Comparison of ENCODE assay signal across 2 cellular contexts in the genomic region with DNA sequence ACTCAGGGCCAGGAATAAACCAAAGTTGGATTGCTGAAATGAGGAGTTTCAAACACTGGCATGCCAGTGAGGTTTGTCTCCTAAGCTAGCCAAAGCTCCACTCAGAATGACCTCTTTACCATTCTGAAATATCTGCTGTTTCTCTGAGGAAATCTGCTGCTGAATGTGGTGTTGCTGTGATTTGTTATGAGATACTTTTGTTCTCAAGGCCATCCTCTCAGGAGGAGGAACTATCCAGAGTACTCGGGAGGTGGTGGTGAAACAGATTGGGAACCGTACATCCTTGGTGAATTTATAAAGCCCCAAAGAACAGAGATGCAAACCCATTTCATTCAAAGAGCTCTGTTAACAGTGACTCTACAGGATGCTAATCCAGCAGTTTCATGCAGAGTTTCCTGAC.
TF ChIP-seq lines count a peak whose summit lies in the region.

No MANE protein-coding gene starts in this region.

TF ChIP-seq in SK-N-SH, 30 proteins besides CTCF, POLR2A, EP300 and RAD21:
- peak; percentile 42; the same call in 1 of the 2 replicates for TF ChIP-seq REST (IDR thresholded peaks at IDR 0.05; ENCODE audit: low read depth, low read length)
- TF ChIP-seq, protein P1, sequence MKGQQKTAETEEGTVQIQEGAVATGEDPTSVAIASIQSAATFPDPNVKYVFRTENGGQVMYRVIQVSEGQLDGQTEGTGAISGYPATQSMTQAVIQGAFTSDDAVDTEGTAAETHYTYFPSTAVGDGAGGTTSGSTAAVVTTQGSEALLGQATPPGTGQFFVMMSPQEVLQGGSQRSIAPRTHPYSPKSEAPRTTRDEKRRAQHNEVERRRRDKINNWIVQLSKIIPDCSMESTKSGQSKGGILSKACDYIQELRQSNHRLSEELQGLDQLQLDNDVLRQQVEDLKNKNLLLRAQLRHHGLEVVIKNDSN (IDR thresholded peaks at IDR 0.05; ENCODE audit: borderline replicate concordance, low read depth), result no peak
- no peak for TF ChIP-seq CHD2 (IDR thresholded peaks at IDR 0.05; ENCODE audit: low read length, partially characterized antibody)

TF ChIP-seq in SK-N-SH treated with all-trans-retinoic acid at 6 μM for 48 hours, 23 proteins besides CTCF, POLR2A, EP300 and RAD21 (continued from another document):
- TF ChIP-seq TSHZ2 (CRISPR knock-in tag; IDR thresholded peaks at IDR 0.05), result no peak
- TF ChIP-seq ARNTL (CRISPR knock-in tag; IDR thresholded peaks at IDR 0.05; ENCODE audit: borderline replicate concordance, low read depth), result no peak
- no peak for TF ChIP-seq CREB5 (CRISPR knock-in tag; IDR thresholded peaks at IDR 0.05; ENCODE audit: low read depth)
- no peak for TF ChIP-seq ISL1 (CRISPR knock-in tag; IDR thresholded peaks at IDR 0.05)
- TF ChIP-seq, protein P2, sequence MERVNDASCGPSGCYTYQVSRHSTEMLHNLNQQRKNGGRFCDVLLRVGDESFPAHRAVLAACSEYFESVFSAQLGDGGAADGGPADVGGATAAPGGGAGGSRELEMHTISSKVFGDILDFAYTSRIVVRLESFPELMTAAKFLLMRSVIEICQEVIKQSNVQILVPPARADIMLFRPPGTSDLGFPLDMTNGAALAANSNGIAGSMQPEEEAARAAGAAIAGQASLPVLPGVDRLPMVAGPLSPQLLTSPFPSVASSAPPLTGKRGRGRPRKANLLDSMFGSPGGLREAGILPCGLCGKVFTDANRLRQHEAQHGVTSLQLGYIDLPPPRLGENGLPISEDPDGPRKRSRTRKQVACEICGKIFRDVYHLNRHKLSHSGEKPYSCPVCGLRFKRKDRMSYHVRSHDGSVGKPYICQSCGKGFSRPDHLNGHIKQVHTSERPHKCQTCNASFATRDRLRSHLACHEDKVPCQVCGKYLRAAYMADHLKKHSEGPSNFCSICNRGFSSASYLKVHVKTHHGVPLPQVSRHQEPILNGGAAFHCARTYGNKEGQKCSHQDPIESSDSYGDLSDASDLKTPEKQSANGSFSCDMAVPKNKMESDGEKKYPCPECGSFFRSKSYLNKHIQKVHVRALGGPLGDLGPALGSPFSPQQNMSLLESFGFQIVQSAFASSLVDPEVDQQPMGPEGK (CRISPR knock-in tag; IDR thresholded peaks at IDR 0.05; ENCODE audit: borderline replicate concordance), result no peak
- no peak for TF ChIP-seq SNAI2 (CRISPR knock-in tag; IDR thresholded peaks at IDR 0.05)
- TF ChIP-seq PPARA (CRISPR knock-in tag; IDR thresholded peaks at IDR 0.05; ENCODE audit: borderline replicate concordance), result no peak
- no peak for TF ChIP-seq GLIS3 (CRISPR knock-in tag; IDR thresholded peaks at IDR 0.05)
- no peak for TF ChIP-seq TOX (CRISPR knock-in tag; IDR thresholded peaks at IDR 0.05; ENCODE audit: borderline replicate concordance)
- no peak for TF ChIP-seq ZNF70 (CRISPR knock-in tag; IDR thresholded peaks at IDR 0.05)
- no peak for TF ChIP-seq TCF4 (CRISPR knock-in tag; IDR thresholded peaks at IDR 0.05; ENCODE audit: borderline replicate concordance)
- TF ChIP-seq ZFP30 (CRISPR knock-in tag; IDR thresholded peaks at IDR 0.05), result no peak
- TF ChIP-seq ZNF565 (CRISPR knock-in tag; conservative IDR thresholded peaks at IDR 0.05; ENCODE audit: low read depth), result no peak
- TF ChIP-seq BACH2 (CRISPR knock-in tag; IDR thresholded peaks at IDR 0.05; ENCODE audit: borderline replicate concordance), result no peak
- TF ChIP-seq ZC3H10 (CRISPR knock-in tag; IDR thresholded peaks at IDR 0.05), result no peak
- TF ChIP-seq CSDC2 (CRISPR knock-in tag; IDR thresholded peaks at IDR 0.05), result no peak
